Comparison of ENCODE assay signal across 17 cellular contexts in the genomic region with DNA sequence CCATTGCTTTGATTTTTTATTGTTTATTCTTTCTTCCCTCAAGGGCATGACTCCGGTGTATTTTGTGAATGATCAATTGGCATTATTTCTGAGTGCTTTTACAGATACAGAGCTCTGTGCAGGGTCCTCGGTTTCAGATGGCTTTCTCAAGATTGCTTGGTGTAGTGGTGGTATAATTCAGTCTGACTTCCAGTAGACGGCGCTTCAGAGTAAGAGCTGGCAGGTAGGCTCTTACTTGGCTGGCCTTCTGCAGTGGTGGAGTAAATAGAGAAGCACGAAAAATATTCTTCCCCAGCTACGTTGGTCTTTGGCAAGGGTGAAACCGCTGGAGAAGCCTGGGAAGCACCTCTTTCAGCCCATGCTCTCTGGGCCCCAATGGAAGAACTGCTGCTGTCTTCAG.
"Had no signal": no experiment of that assay in that cellular context is flagged by ENCODE, and none has a peak within 500 bp of the region (broad histone marks: within the 10 kb centered on the region; RNA-seq: fewer than 3 reads in every experiment).

No MANE protein-coding gene starts in this region.

- H3K79me2 ChIP-seq: parathyroid adenoma had no signal

- H3K4me1 ChIP-seq: adrenal gland, gastroesophageal sphincter, heart right ventricle, left lung, parathyroid adenoma, thyroid gland had no signal

- ATAC-seq: activated CD4-positive, alpha-beta T cell treated with anti-CD3 and anti-CD28 coated beads for 36 hours; activated CD8-positive, alpha-beta T cell treated with anti-CD3 and anti-CD28 coated beads for 36 hours; activated T-cell treated with anti-CD3 and anti-CD28 coated beads, Interleukin-2, amount 50 U/mL, for 4 hours; gastroesophageal sphincter; heart right ventricle; left lung; naive thymus-derived CD8-positive, alpha-beta T cell had no signal

- H3K4me3 ChIP-seq: adrenal gland, cardiac muscle cell, gastroesophageal sphincter, heart right ventricle, left lung, thyroid gland had no signal

- H2AFZ ChIP-seq: parathyroid adenoma had no signal

- H3K36me3 ChIP-seq: adrenal gland, cardiac muscle cell, gastroesophageal sphincter, heart right ventricle, left lung, neutrophil, thyroid gland, WERI-Rb-1 had no signal

- H3K9ac ChIP-seq: parathyroid adenoma had no signal

- DNase-seq: activated CD4-positive, alpha-beta T cell treated with anti-CD3 and anti-CD28 coated beads for 36 hours; activated CD8-positive, alpha-beta T cell treated with anti-CD3 and anti-CD28 coated beads for 36 hours; activated effector memory CD4-positive, alpha-beta T cell treated with Interleukin-2 at 50 U/mL for 16 hours; activated T-cell treated with anti-CD3 and anti-CD28 coated beads, Interleukin-2, amount 50 U/mL, for 4 hours; adrenal gland; heart right ventricle; kidney; left lung; naive thymus-derived CD8-positive, alpha-beta T cell; stimulated activated CD4-positive, alpha-beta T cell treated with anti-CD3 and anti-CD28 coated beads, Interleukin-12 subunit alpha, Interleukin-12 subunit beta, amount 100 ng/mL, for 4 hours; stimulated activated CD4-positive, alpha-beta T cell treated with anti-CD3 and anti-CD28 coated beads, Interleukin-2, amount 100 ng/mL, for 24 hours; thyroid gland; WERI-Rb-1 had no signal

- H3K27ac ChIP-seq: adrenal gland, cardiac muscle cell, gastroesophageal sphincter, heart right ventricle, left lung, neutrophil, parathyroid adenoma, thyroid gland, WERI-Rb-1 had no signal

- H3K27me3 ChIP-seq: adrenal gland, cardiac muscle cell, gastroesophageal sphincter, heart right ventricle, left lung, neutrophil, thyroid gland had no signal

- H3K9me3 ChIP-seq: adrenal gland, gastroesophageal sphincter, left lung, neutrophil, thyroid gland had no signal
